In the genomic region with DNA sequence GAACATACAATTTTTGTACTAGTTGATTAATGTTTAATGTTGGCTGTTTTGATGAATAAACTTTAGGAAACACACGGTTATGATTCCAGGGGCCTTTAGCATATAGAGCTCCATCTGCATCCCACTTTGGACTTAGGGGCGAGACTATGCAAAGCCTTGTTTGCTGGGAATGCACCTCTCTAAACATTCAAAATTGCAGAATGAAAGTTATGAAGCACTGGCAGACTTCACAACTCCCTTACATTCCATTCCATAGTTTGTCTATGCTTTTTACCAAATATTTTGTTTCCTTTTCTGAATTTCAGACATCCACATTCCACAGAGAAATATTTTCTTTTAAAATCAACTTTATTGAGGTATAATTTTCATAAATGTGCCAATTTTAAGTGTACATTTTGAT, we compare ENCODE assay signal across 29 cellular contexts. TPM values are rescaled to one million over a fixed set of nuclear protein-coding genes. Genes with fewer than 3 reads are reported as not detected.
"Had no signal": no experiment of that assay in that cellular context is flagged by ENCODE, and none has a peak within 500 bp of the region (broad histone marks: within the 10 kb centered on the region; RNA-seq: fewer than 3 reads in every experiment).

No MANE protein-coding gene starts in this region.

- H3K27ac Mint-ChIP-seq: memory B cell; neural progenitor cell; stimulated activated naive B cell treated with anti-CD40 and anti-IgM and Interleukin-4, amounts not matched to agents 10 μg/mL and 1 μg/mL and 100 μg/mL, for 72 hours; stimulated activated naive CD8-positive, alpha-beta T cell treated with anti-CD3 and anti-CD28 coated beads, Interleukin-15, Interleukin-2, amounts not matched to agents 100 ng/mL and 50 ng/mL, for 24 hours had no signal

- H3K79me2 ChIP-seq: hepatocyte had no signal

- H2AFZ ChIP-seq: hepatocyte, neural progenitor cell had no signal

- H3K9me3 ChIP-seq: gastroesophageal sphincter, heart left ventricle, ovary, psoas muscle, sigmoid colon, spleen, thoracic aorta, tibial nerve, upper lobe of left lung had no signal

- H3K4me3 ChIP-seq: dorsolateral prefrontal cortex, gastroesophageal sphincter, heart left ventricle, hepatocyte, lung, neural progenitor cell, ovary, psoas muscle, sigmoid colon, spleen, thoracic aorta, tibial nerve, upper lobe of left lung had no signal

- H3K9ac ChIP-seq: neural progenitor cell had no signal

- H3K36me3 Mint-ChIP-seq: memory B cell; neural progenitor cell; stimulated activated naive B cell treated with anti-CD40 and anti-IgM and Interleukin-4, amounts not matched to agents 10 μg/mL and 1 μg/mL and 100 μg/mL, for 72 hours had no signal

- H3K27me3 ChIP-seq: dorsolateral prefrontal cortex, foreskin keratinocyte, gastroesophageal sphincter, heart left ventricle, hepatocyte, neural progenitor cell, ovary, sigmoid colon, tibial nerve, upper lobe of left lung had no signal

- H3K4me1 ChIP-seq: gastroesophageal sphincter, psoas muscle, upper lobe of left lung had no signal

- ATAC-seq: foreskin keratinocyte; gastroesophageal sphincter; heart left ventricle; left lobe of liver; naive thymus-derived CD4-positive, alpha-beta T cell; psoas muscle; right cardiac atrium; stimulated activated naive B cell treated with anti-CD40 and anti-IgM and Interleukin-4, amounts not matched to agents 10 μg/mL and 1 μg/mL and 100 μg/mL, for 72 hours had no signal

- DNase-seq: dorsolateral prefrontal cortex; effector CD4-positive, alpha-beta T cell; foreskin keratinocyte; heart left ventricle; kidney; midbrain; naive thymus-derived CD4-positive, alpha-beta T cell; ovary; posterior cingulate gyrus; psoas muscle; right cardiac atrium; sigmoid colon; spleen; stimulated activated CD4-positive, alpha-beta T cell treated with anti-CD3 and anti-CD28 coated beads, Interleukin-15, amount 100 ng/mL, for 24 hours; stimulated activated CD4-positive, alpha-beta T cell treated with anti-CD3 and anti-CD28 coated beads, Interleukin-2, amount 100 ng/mL, for 48 hours; stimulated activated naive B cell treated with anti-CD40 and anti-IgM and Interleukin-4, amounts not matched to agents 10 μg/mL and 1 μg/mL and 100 μg/mL, for 72 hours had no signal

- H3K4me1 Mint-ChIP-seq: memory B cell; stimulated activated naive B cell treated with anti-CD40 and anti-IgM and Interleukin-4, amounts not matched to agents 10 μg/mL and 1 μg/mL and 100 μg/mL, for 72 hours had no signal

- H3K4me2 ChIP-seq: hepatocyte, neural progenitor cell had no signal

- H3K4me3 Mint-ChIP-seq: memory B cell; naive thymus-derived CD4-positive, alpha-beta T cell; nephron; neural progenitor cell; stimulated activated naive B cell treated with anti-CD40 and anti-IgM and Interleukin-4, amounts not matched to agents 10 μg/mL and 1 μg/mL and 100 μg/mL, for 72 hours; stimulated activated naive CD8-positive, alpha-beta T cell treated with anti-CD3 and anti-CD28 coated beads, Interleukin-15, Interleukin-2, amounts not matched to agents 100 ng/mL and 50 ng/mL, for 24 hours had no signal

- H3K36me3 ChIP-seq: gastroesophageal sphincter, heart left ventricle, neural progenitor cell, ovary, sigmoid colon, spleen, thoracic aorta, tibial nerve, upper lobe of left lung had no signal

- H3K9me3 Mint-ChIP-seq: memory B cell; naive thymus-derived CD4-positive, alpha-beta T cell; nephron; neural progenitor cell; stimulated activated naive B cell treated with anti-CD40 and anti-IgM and Interleukin-4, amounts not matched to agents 10 μg/mL and 1 μg/mL and 100 μg/mL, for 72 hours; stimulated activated naive CD8-positive, alpha-beta T cell treated with anti-CD3 and anti-CD28 coated beads, Interleukin-15, Interleukin-2, amounts not matched to agents 100 ng/mL and 50 ng/mL, for 24 hours had no signal

- H3K27ac ChIP-seq: gastroesophageal sphincter, heart left ventricle, hepatocyte, neural progenitor cell, ovary, psoas muscle, sigmoid colon, spleen, upper lobe of left lung had no signal

RNA-seq across cellular contexts. Expression of gene TCP11, which starts 10.3 kb away (rescaled TPM):
- total RNA-seq: foreskin keratinocyte; heart left ventricle; hepatocyte; left lobe of liver; mucosa of gallbladder; naive thymus-derived CD4-positive, alpha-beta T cell; psoas muscle; right cardiac atrium; skeletal muscle tissue; spleen; thoracic aorta had no signal
- polyA plus RNA-seq: hepatocyte; naive thymus-derived CD4-positive, alpha-beta T cell; sigmoid colon; spleen had no signal
